Comparison of ENCODE assay signal across 2 cellular contexts in the genomic region with DNA sequence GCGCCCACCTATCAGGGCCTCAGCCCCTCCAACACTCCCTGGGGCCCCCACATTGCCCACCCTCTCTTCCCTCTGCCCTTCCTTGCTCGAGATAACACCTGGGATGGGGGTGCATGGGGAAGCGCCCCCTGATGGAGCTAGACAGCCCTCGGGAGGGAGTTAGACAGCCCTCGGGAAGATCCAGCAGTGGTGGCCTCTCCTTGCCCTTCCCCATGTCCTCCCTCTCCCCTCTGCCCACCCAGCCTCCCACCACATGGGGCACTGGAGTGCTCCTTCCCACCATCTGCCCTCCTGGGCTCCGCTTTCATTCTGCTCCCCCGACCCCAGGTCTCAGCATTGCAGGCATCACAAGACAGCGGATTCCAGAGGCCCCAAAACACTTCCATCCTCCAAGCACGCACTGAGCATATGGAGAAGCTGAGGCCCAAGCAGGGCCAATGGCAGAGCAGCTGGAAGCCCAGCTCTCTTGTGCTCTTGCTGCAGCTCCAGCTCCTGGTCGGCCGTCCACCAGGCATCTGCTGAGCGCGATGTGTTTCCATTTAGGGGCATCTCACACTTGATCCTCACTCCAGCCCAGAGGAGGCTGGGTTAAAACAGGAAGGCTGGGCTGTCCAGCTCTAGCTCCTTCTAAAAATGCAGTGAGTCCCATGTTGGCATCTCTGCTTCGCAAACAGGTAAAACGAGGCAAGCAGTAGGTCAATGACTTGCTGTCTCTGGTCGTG.
TF ChIP-seq lines count a peak whose summit lies in the region.

No MANE protein-coding gene starts in this region.

TF ChIP-seq in HepG2, 621 proteins besides CTCF, POLR2A, EP300 and RAD21 (continued from another document):
- 0 out of 2 replicates have a peak, but pooled peaks have one; percentile 47 for TF ChIP-seq ZNF574 (CRISPR knock-in tag; IDR thresholded peaks at IDR 0.05)
- TF ChIP-seq ZNF143 (CRISPR knock-in tag; IDR thresholded peaks at IDR 0.05), result no peak
- TF ChIP-seq NAIF1 (CRISPR knock-in tag; IDR thresholded peaks at IDR 0.05; ENCODE audit: borderline replicate concordance), result no peak
- TF ChIP-seq ZNF709 (CRISPR knock-in tag; IDR thresholded peaks at IDR 0.05), result no peak
- no peak for TF ChIP-seq ZNF562 (CRISPR knock-in tag; IDR thresholded peaks at IDR 0.05; ENCODE audit: borderline replicate concordance)
- TF ChIP-seq, protein P1, sequence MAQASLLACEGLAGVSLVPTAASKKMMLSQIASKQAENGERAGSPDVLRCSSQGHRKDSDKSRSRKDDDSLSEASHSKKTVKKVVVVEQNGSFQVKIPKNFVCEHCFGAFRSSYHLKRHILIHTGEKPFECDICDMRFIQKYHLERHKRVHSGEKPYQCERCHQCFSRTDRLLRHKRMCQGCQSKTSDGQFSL (CRISPR knock-in tag; IDR thresholded peaks at IDR 0.05), result peak; percentile 43; the same call in 1 of the 2 replicates
- no peak for TF ChIP-seq ZNF296 (CRISPR knock-in tag; conservative IDR thresholded peaks at IDR 0.05)
- no peak for TF ChIP-seq NR2F2 (IDR thresholded peaks at IDR 0.05; ENCODE audit: borderline replicate concordance, low read depth)
- TF ChIP-seq ZNF776 (CRISPR knock-in tag; IDR thresholded peaks at IDR 0.05), result no peak

TF ChIP-seq in GM12891, 5 proteins besides CTCF, POLR2A, EP300 and RAD21 (continued from another document):
- no peak for TF ChIP-seq PAX5 (IDR thresholded peaks at IDR 0.05; ENCODE audit: insufficient read depth, low read length, severe bottlenecking)
- TF ChIP-seq TAF1 (IDR thresholded peaks at IDR 0.05; ENCODE audit: low read depth, low read length), result no peak
- no peak for TF ChIP-seq POLR2AphosphoS5 (IDR thresholded peaks at IDR 0.05; ENCODE audit: low read depth, low read length)
